In genomic region chr16:14973785-14974322, GRCh38 we compare ENCODE assay signal across 8 cellular contexts. TPM values are rescaled to one million over a fixed set of nuclear protein-coding genes. Genes with fewer than 3 reads are reported as not detected.
DNase-seq lines count a peak whose midpoint lies in the region; ATAC-seq, FAIRE-seq and TF ChIP-seq lines count a peak whose summit lies in the region.
"Not testable (repeated sequence)": the region's sequence is repeated elsewhere in the genome, so short reads cannot be mapped to it uniquely, and the experiment has no call there.

No MANE protein-coding gene starts in this region.

- not testable (repeated sequence) for H3K27me3 ChIP-seq in MG63; WERI-Rb-1 (ENCODE audit: insufficient read depth, low read depth, severe bottlenecking); GM12878 (replicated peaks in 1 of 2; ENCODE audit: control insufficient read depth in 2 of 2, insufficient read depth in 2 of 2, low read length in 1 of 2); esophagus muscularis mucosa; right lobe of liver; ovary; tibial artery

- not testable (repeated sequence) for ATAC-seq in GM12878, right lobe of liver

- not testable (repeated sequence) for H2AFZ ChIP-seq in GM12878 (ENCODE audit: control insufficient read depth, low read depth, low read length)

- not testable (repeated sequence) for H3K36me3 ChIP-seq in MG63; WERI-Rb-1; GM12878 (ENCODE audit: control insufficient read depth in 2 of 2, insufficient read depth in 2 of 2, low read length in 1 of 2); right lobe of liver; ovary; tibial artery
- H3K36me3 ChIP-seq in esophagus muscularis mucosa = peaks cover 0 to 17% (median 0%) of the 10 kb centered on the region in 4 donors

- in situ Hi-C loops in GM12878 (cut with MboI) = not testable (repeated sequence)

- RAD21 ChIA-PET in GM12878 (lab: Charles Lee; ENCODE audit: unreplicated experiment) = not testable (repeated sequence)

- not testable (repeated sequence) for H3K4me1 ChIP-seq in GM12878 (ENCODE audit: control insufficient read depth, insufficient read depth, low read length); ovary (ENCODE audit: insufficient read depth)
- H3K4me1 ChIP-seq in esophagus muscularis mucosa = peaks cover 10 to 27% (median 19%) of the 10 kb centered on the region in 4 donors
- peaks cover 0 to 39% (median 16%) of the 10 kb centered on the region in 4 donors for H3K4me1 ChIP-seq in right lobe of liver
- H3K4me1 ChIP-seq in tibial artery = peaks cover 0 to 24% (median 1%) of the 10 kb centered on the region in 4 donors

- SMC1A ChIA-PET in GM12878 (lab: Charles Lee; ENCODE audit: uncharacterized antibody, unreplicated experiment) = not testable (repeated sequence)

- TF ChIP-seq CTCF in WERI-Rb-1 (IDR thresholded peaks at IDR 0.05; ENCODE audit: low read depth, low read length); GM12878 (IDR thresholded peaks at IDR 0.05 in 2 of 3, conservative IDR thresholded peaks at IDR 0.05 in 1 of 3; ENCODE audit: control insufficient read depth in 2 of 3, extremely low read depth in 1 of 3, insufficient read depth in 1 of 3, low read depth in 3 of 3, low read length in 3 of 3); esophagus muscularis mucosa (IDR thresholded peaks at IDR 0.05); right lobe of liver (IDR thresholded peaks at IDR 0.05); ovary (IDR thresholded peaks at IDR 0.05); tibial artery (IDR thresholded peaks at IDR 0.05): not testable (repeated sequence)

- not testable (repeated sequence) for TF ChIP-seq RAD21 in GM12878 (IDR thresholded peaks at IDR 0.05; ENCODE audit: insufficient read depth, low read depth, low read length)

- 72% methylated on average over 12 of the region's 14 CpGs for WGBS in GM12878 (ENCODE audit: insufficient coverage, insufficient replicate concordance, low lambda C conversion rate, missing lambda C conversion rate)
- 68% methylated on average over 14 of the region's 14 CpGs for WGBS in esophagus muscularis mucosa
- WGBS in right lobe of liver (ENCODE audit: insufficient coverage, low coverage, low lambda C conversion rate, missing lambda C conversion rate) = 54% methylated on average over 10 of the region's 14 CpGs
- 52 to 54% (median 54%) methylated on average over 14 of the region's 14 CpGs for WGBS in ovary, 3 donors

- peak; percentile 12 for DNase-seq in DMS79 treated with DMSO at 0.1 percent for 48 hours (lab: John Stamatoyannopoulos, UW)
- peak; percentile 17 for DNase-seq in MG63
- peak; percentile 44 for DNase-seq in WERI-Rb-1
- DNase-seq in GM12878 (ENCODE audit: low read depth, low spot score); esophagus muscularis mucosa (ENCODE audit: extremely low spot score); right lobe of liver; ovary; tibial artery: not testable (repeated sequence)

- POLR2A ChIA-PET in GM12878 (lab: Charles Lee) = interaction anchor here (0.6 kb wide), 1 partner anchor 9 kb away, joined by 3 read pairs; no protein-coding TSS in a partner anchor

- not testable (repeated sequence) for H3K27ac ChIP-seq in WERI-Rb-1; GM12878 (ENCODE audit: control insufficient read depth, insufficient read depth); ovary
- H3K27ac ChIP-seq in esophagus muscularis mucosa (replicated peaks in 1 of 4) (peak overlapping the region in 3 of 4 donors; percentile 88 to 95 (median 95)), right lobe of liver (peak overlapping the region in 1 of 3 donors; percentile 94), tibial artery (peak overlapping the region; percentile 81 to 86)

- CTCF ChIA-PET in GM12878 (lab: Yijun Ruan, JAX) = not testable (repeated sequence)

- not testable (repeated sequence) for TF ChIP-seq EP300 in GM12878 (IDR thresholded peaks at IDR 0.05; ENCODE audit: borderline replicate concordance in 1 of 2, control insufficient read depth in 1 of 2, low read depth in 2 of 2, low read length in 2 of 2); esophagus muscularis mucosa (IDR thresholded peaks at IDR 0.05); ovary (IDR thresholded peaks at IDR 0.05)

- not testable (repeated sequence) for H4K20me1 ChIP-seq in GM12878 (ENCODE audit: control insufficient read depth, insufficient read depth)

- FAIRE-seq in GM12878 (lab: Jason Lieb, UNC) = not testable (repeated sequence)

- TSS peak; percentile 81 for BruUV-seq in GM12878 (replicated peaks; lab: Mats Ljungman, UMichigan)

- not testable (repeated sequence) for TF ChIP-seq POLR2A in GM12878 (IDR thresholded peaks at IDR 0.05; ENCODE audit: low read depth, low read length); esophagus muscularis mucosa (IDR thresholded peaks at IDR 0.05; ENCODE audit: low read depth); right lobe of liver (IDR thresholded peaks at IDR 0.05); ovary (IDR thresholded peaks at IDR 0.05)

- intact Hi-C loops in GM12878 (cut with micrococcal nuclease; ENCODE audit: unreplicated experiment); esophagus muscularis mucosa (cut with DNase I); right lobe of liver (cut with DNase I); ovary (cut with DNase I); tibial artery (cut with DNase I; ENCODE audit: low total_unique reads): not testable (repeated sequence)

- H3K4me2 ChIP-seq in GM12878 (ENCODE audit: control insufficient read depth, insufficient read depth) = peak overlapping the region; percentile 73

- peak overlapping the region; percentile 98 for H3K4me3 ChIP-seq in MG63
- H3K4me3 ChIP-seq in WERI-Rb-1 (ENCODE audit: low read depth, low read length) = peak overlapping the region; percentile 98
- peak overlapping the region; percentile 83; the same call in 1 of the 2 replicates for H3K4me3 ChIP-seq in GM12878
- peak overlapping the region; percentile 68 to 95 (median 83) for H3K4me3 ChIP-seq in esophagus muscularis mucosa
- H3K4me3 ChIP-seq in right lobe of liver = peak overlapping the region; percentile 84 to 99 (median 96)
- peak overlapping the region; percentile 66 for H3K4me3 ChIP-seq in ovary
- H3K4me3 ChIP-seq in tibial artery = peak overlapping the region; percentile 60 to 61

- H3K9ac ChIP-seq in GM12878 (ENCODE audit: control insufficient read depth, insufficient read depth, low read length) = not testable (repeated sequence)

- peaks cover 24% of the 10 kb centered on the region for H3K79me2 ChIP-seq in GM12878 (ENCODE audit: control insufficient read depth, insufficient read depth, low read length)

- not testable (repeated sequence) for H3K9me3 ChIP-seq in MG63; WERI-Rb-1 (ENCODE audit: severe bottlenecking); GM12878 (replicated peaks; ENCODE audit: control insufficient read depth, insufficient read depth, low read length); esophagus muscularis mucosa; right lobe of liver; ovary; tibial artery

RNA-seq across cellular contexts. Expression of gene PDXDC1, which starts 1.0 kb away (rescaled TPM):
- total RNA-seq in MG63 (2014; rRNA removed; shearing (Covaris generic); ENCODE audit: low replicate concordance) = 64.7 and 65.3 TPM in 2 replicates
- total RNA-seq in GM12878 (2013; cell fraction: nucleolus; rRNA removed) = 157 and 164 TPM in 2 replicates
- total RNA-seq in GM12878 (2014; rRNA removed) (54.6 and 57.9 TPM in 2 replicates), GM12878 (2014; rRNA removed; fragmentation: Illumina TruSeq; extraction: Trizol) (50.9 and 52.7 TPM in 2 replicates), GM12878 (2021) (66.6 and 67.7 TPM in 2 replicates), esophagus muscularis mucosa (10 to 100 TPM; 74.3 to 91.3 (median 85.9) TPM), right lobe of liver (100 to 1,000 TPM in 4 of 6 experiments, 10 to 100 TPM in 2; 78.8 to 144 (median 111) TPM), ovary (10 to 100 TPM; 37.5 to 69.3 (median 62.3) TPM)
- 37.2 TPM for polyA plus RNA-seq in GM12878 (2011; ENCODE audit: low read depth)
- polyA plus RNA-seq in GM12878 (2011; rRNA removed) (78.2 and 89.2 TPM in 2 replicates), GM12878 (2014; fragmentation: Illumina TruSeq; extraction: Trizol) (51.8 and 64.6 TPM in 2 replicates), GM12878 (2014; fragmentation: Nextera tagmentation; extraction: Ambion mirVana) (10 to 100 TPM in 1 of 2 experiments, 1 to 10 TPM in 1; 6.1 to 12.4 TPM), GM12878 (2014; rRNA removed) (63.2 and 66.5 TPM in 2 replicates), GM12878 (2016; fragmentation: Nextera tagmentation; extraction: Ambion mirVana) (10 to 100 TPM; 52.9 to 61.5 TPM), ovary (10 to 100 TPM; 36.9 to 58.6 TPM)
- polyA plus RNA-seq in GM12878 (2011; cell fraction: cytosol; rRNA removed) = 49.7 and 54.7 TPM in 2 replicates
- polyA plus RNA-seq in GM12878 (2011; cell fraction: nucleus; rRNA removed) = 73.9 and 81.6 TPM in 2 replicates
- polyA plus RNA-seq in GM12878 (2012) = 50.0 and 53.9 TPM in 2 replicates
- 81.1 and 122 TPM in 2 replicates for polyA minus RNA-seq in GM12878 (2011; rRNA and poly(A)+ RNA removed)
- 20.7 and 28.3 TPM in 2 replicates for polyA minus RNA-seq in GM12878 (2011; cell fraction: cytosol; rRNA and poly(A)+ RNA removed)
- 26.1 and 35.4 TPM in 2 replicates for polyA minus RNA-seq in GM12878 (2011; cell fraction: nucleus; rRNA and poly(A)+ RNA removed)

RNA-seq across cellular contexts. Expression of gene NPIPA1, which starts 36.6 kb away (rescaled TPM):
- 21.7 and 24.1 TPM in 2 replicates for total RNA-seq in MG63 (2014; rRNA removed; shearing (Covaris generic); ENCODE audit: low replicate concordance)
- total RNA-seq in GM12878 (2013; cell fraction: nucleolus; rRNA removed) = 165 and 181 TPM in 2 replicates
- 13.6 and 13.7 TPM in 2 replicates for total RNA-seq in GM12878 (2014; rRNA removed)
- 14.6 and 15.7 TPM in 2 replicates for total RNA-seq in GM12878 (2014; rRNA removed; fragmentation: Illumina TruSeq; extraction: Trizol)
- 42.8 and 42.9 TPM in 2 replicates for total RNA-seq in GM12878 (2021)
- 26.3 TPM for polyA plus RNA-seq in GM12878 (2011; ENCODE audit: low read depth)
- 36.0 and 39.8 TPM in 2 replicates for polyA plus RNA-seq in GM12878 (2011; rRNA removed)
- 16.9 and 22.3 TPM in 2 replicates for polyA plus RNA-seq in GM12878 (2011; cell fraction: cytosol; rRNA removed)
- polyA plus RNA-seq in GM12878 (2011; cell fraction: nucleus; rRNA removed) = 228 and 263 TPM in 2 replicates
- 48.7 and 63.6 TPM in 2 replicates for polyA plus RNA-seq in GM12878 (2012)
- 32.4 and 50.4 TPM in 2 replicates for polyA plus RNA-seq in GM12878 (2014; fragmentation: Illumina TruSeq; extraction: Trizol)
- 1 to 10 TPM; 7.7 to 8.9 TPM for polyA plus RNA-seq in GM12878 (2014; fragmentation: Nextera tagmentation; extraction: Ambion mirVana)
- 30.1 and 31.4 TPM in 2 replicates for polyA plus RNA-seq in GM12878 (2014; rRNA removed)
- 10 to 100 TPM in 1 of 2 experiments, 1 to 10 TPM in 1; 9.3 to 10.2 TPM for polyA plus RNA-seq in GM12878 (2016; fragmentation: Nextera tagmentation; extraction: Ambion mirVana)
- 16.1 and 17.8 TPM in 2 replicates for polyA minus RNA-seq in GM12878 (2011; rRNA and poly(A)+ RNA removed)
- polyA minus RNA-seq in GM12878 (2011; cell fraction: cytosol; rRNA and poly(A)+ RNA removed) = 8.3 and 9.5 TPM in 2 replicates
- 37.6 and 53.8 TPM in 2 replicates for polyA minus RNA-seq in GM12878 (2011; cell fraction: nucleus; rRNA and poly(A)+ RNA removed)
- total RNA-seq in esophagus muscularis mucosa = 100 to 1,000 TPM in 1 of 4 donors, 10 to 100 TPM in 3; 69.6 to 118 (median 85.0) TPM
- total RNA-seq in right lobe of liver = 10 to 100 TPM; 14.0 to 48.3 (median 33.6) TPM
- total RNA-seq in ovary = 100 to 1,000 TPM in 5 of 7 donors, 10 to 100 TPM in 2; 38.6 to 165 (median 142) TPM
- polyA plus RNA-seq in ovary = 100 to 1,000 TPM; 104 to 120 TPM
